ENCODE assay signal across 12 cellular contexts in the genomic region with DNA sequence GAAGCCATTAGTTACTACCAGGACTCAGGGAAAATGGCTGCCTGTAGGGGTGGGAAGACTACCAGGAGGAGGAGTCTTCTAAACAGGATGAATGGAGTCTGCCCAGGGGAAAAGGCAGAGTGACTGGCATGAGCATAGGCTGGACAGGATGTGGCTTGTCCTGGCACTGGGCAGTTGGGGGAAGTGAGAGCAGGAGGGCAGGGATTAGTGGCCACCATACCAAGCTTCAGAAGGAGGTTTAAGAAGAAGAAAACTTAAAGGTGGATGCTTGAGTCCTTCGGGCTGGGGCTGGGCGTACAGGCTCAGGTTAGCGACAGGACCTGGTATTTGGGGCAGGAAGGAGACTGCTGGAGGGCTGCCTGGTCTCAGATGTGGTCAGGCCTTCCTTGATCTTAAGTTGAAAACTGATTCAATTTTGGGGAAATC. TPM values are rescaled to one million over a fixed set of nuclear protein-coding genes. Genes with fewer than 3 reads are reported as not detected.
DNase-seq lines count a peak whose midpoint lies in the region; ATAC-seq and TF ChIP-seq lines count a peak whose summit lies in the region.
"Had no signal": no experiment of that assay in that cellular context is flagged by ENCODE, and none has a peak within 500 bp of the region (broad histone marks: within the 10 kb centered on the region; RNA-seq: fewer than 3 reads in every experiment).

No MANE protein-coding gene starts in this region.

- H3K36me3 Mint-ChIP-seq in T-helper 17 cell (ENCODE audit: low read depth): no peaks in the 10 kb centered on the region

- H3K27ac ChIP-seq in left ventricle myocardium inferior (replicated peaks): peak overlapping the region; percentile 33
- H3K27ac ChIP-seq in aorta (ENCODE audit: low read depth in 1 of 2, low read length in 2 of 2): no peak overlapping the region
- no peak overlapping the region for H3K27ac ChIP-seq in lower lobe of right lung
- no peak overlapping the region for H3K27ac ChIP-seq in gastrocnemius medialis

- H3K36me3 ChIP-seq in left ventricle myocardium inferior: no peaks in the 10 kb centered on the region
- H3K36me3 ChIP-seq in aorta (ENCODE audit: control insufficient read depth in 1 of 2, insufficient read depth in 2 of 2, low read length in 1 of 2): no peaks in the 10 kb centered on the region
- no peaks in the 10 kb centered on the region for H3K36me3 ChIP-seq in lower lobe of right lung
- H3K36me3 ChIP-seq in gastrocnemius medialis: no peaks in the 10 kb centered on the region

- in situ Hi-C loops in gastrocnemius medialis (cut with MboI; ENCODE audit: low sequenced_read_pairs in 4 of 4): loop anchor here in 1 of 4 donors (10.0 kb wide), 1 partner anchor 176 kb away; a partner anchor contains a TSS

- 95 to 98% methylated on average over 3 of the region's 3 CpGs for WGBS in aorta, 2 donors

- H3K27ac Mint-ChIP-seq in T-helper 17 cell: peak overlapping the region; percentile 89

- H3K27me3 Mint-ChIP-seq in T-helper 17 cell: no peaks in the 10 kb centered on the region

- H3K27me3 ChIP-seq in left ventricle myocardium inferior (ENCODE audit: low read depth): no peaks in the 10 kb centered on the region
- H3K27me3 ChIP-seq in aorta (ENCODE audit: control insufficient read depth in 1 of 2, insufficient read depth in 2 of 2, low read length in 1 of 2): no peaks in the 10 kb centered on the region
- no peaks in the 10 kb centered on the region for H3K27me3 ChIP-seq in lower lobe of right lung (ENCODE audit: low read depth)
- H3K27me3 ChIP-seq in gastrocnemius medialis: no peaks in the 10 kb centered on the region

- ATAC-seq in left ventricle myocardium superior (no peak), T-helper 17 cell (peak; percentile 20), aorta (ENCODE audit: low FRiP score) (no peak), lower lobe of right lung (no peak), gastrocnemius medialis (no peak)

- no peak for TF ChIP-seq POLR2A in gastrocnemius medialis (IDR thresholded peaks at IDR 0.05)

- H3K4me1 ChIP-seq in left ventricle myocardium inferior (peaks cover 8% of the 10 kb centered on the region), aorta (ENCODE audit: control insufficient read depth in 1 of 2, insufficient read depth in 2 of 2, low read length in 2 of 2) (no peaks in the 10 kb centered on the region), lower lobe of right lung (peaks cover 10% of the 10 kb centered on the region), gastrocnemius medialis (no peaks in the 10 kb centered on the region)

- H3K4me3 ChIP-seq in left ventricle myocardium inferior (no peak overlapping the region), fibroblast of mammary gland (ENCODE audit: control insufficient read depth, low read depth, low read length) (no peak overlapping the region), aorta (ENCODE audit: low read length in 2 of 2) (no peak overlapping the region), lower lobe of right lung (no peak overlapping the region), gastrocnemius medialis (no peak overlapping the region)
- H3K4me3 ChIP-seq: lung, skin epidermis had no signal

- peak overlapping the region; percentile 82 for H3K4me3 Mint-ChIP-seq in T-helper 17 cell

- no peak for TF ChIP-seq CTCF in left ventricle myocardium inferior (IDR thresholded peaks at IDR 0.05; ENCODE audit: borderline replicate concordance)
- no peak for TF ChIP-seq CTCF in fibroblast of mammary gland (conservative IDR thresholded peaks at IDR 0.05; ENCODE audit: control insufficient read depth, insufficient read depth, low read depth, low read length)
- no peak for TF ChIP-seq CTCF in lower lobe of right lung (IDR thresholded peaks at IDR 0.05)
- TF ChIP-seq CTCF in gastrocnemius medialis (IDR thresholded peaks at IDR 0.05 in 4 of 5, conservative IDR thresholded peaks at IDR 0.05 in 1 of 5): no peak

- H3K4me1 Mint-ChIP-seq in T-helper 17 cell: peaks cover 38% of the 10 kb centered on the region

- H3K9me3 ChIP-seq in left ventricle myocardium inferior (replicated peaks) (no peaks in the 10 kb centered on the region), T-helper 17 cell (ENCODE audit: control insufficient read depth, low read length, poor library complexity, severe bottlenecking) (no peaks in the 10 kb centered on the region), aorta (ENCODE audit: control insufficient read depth, low read length) (no peaks in the 10 kb centered on the region), lower lobe of right lung (no peaks in the 10 kb centered on the region), gastrocnemius medialis (no peaks in the 10 kb centered on the region)

- intact Hi-C loops in left ventricle myocardium inferior (cut with micrococcal nuclease): no loop called here
- intact Hi-C loops in left ventricle myocardium superior (cut with micrococcal nuclease): no loop called here
- intact Hi-C loops in aorta (cut with DNase I): no loop called here
- intact Hi-C loops in lower lobe of right lung (cut with DNase I): no loop called here
- intact Hi-C loops in gastrocnemius medialis (cut with DNase I; ENCODE audit: low total_unique reads): no loop called here

- DNase-seq in left ventricle myocardium inferior (no peak), left ventricle myocardium superior (no peak), T-helper 17 cell (peak in 1 of 3 donors; percentile 29), fibroblast of mammary gland (ENCODE audit: low read depth) (peak; percentile 26), aorta (peak; percentile 49 to 58), GDM1 (lab: John Stamatoyannopoulos, UW) (no peak), lower lobe of right lung (no peak), gastrocnemius medialis (no peak)
- DNase-seq: activated CD8-positive, alpha-beta memory T cell treated with anti-CD3 and anti-CD28 coated beads, Interleukin-2, amount 50 U/mL, for 4 hours; NCI-H524 treated with DMSO at 0.1 percent for 48 hours had no signal

RNA-seq across cellular contexts. Expression of a gene that starts 5.0 kb away (rescaled TPM):
- total RNA-seq in left ventricle myocardium inferior: 40.8 TPM
- 38.5 TPM for total RNA-seq in left ventricle myocardium superior
- 100 to 1,000 TPM; 103 TPM for total RNA-seq in T-helper 17 cell
- total RNA-seq in aorta: 10 to 100 TPM; 63.7 to 96.9 TPM
- polyA plus RNA-seq in aorta: 1 to 10 TPM; 6.8 to 6.9 TPM
- 75.5 TPM for total RNA-seq in lower lobe of right lung
- total RNA-seq in gastrocnemius medialis: 10 to 100 TPM; 25.4 to 32.7 (median 29.0) TPM

RNA-seq across cellular contexts. Expression of a gene that starts 41.8 kb away (rescaled TPM):
- total RNA-seq in left ventricle myocardium inferior: 0.93 TPM
- 1.4 TPM for total RNA-seq in left ventricle myocardium superior
- total RNA-seq in T-helper 17 cell: 1 to 10 TPM; 1.4 to 3.8 TPM
- total RNA-seq in aorta: under 1 TPM; 0.23 to 0.57 TPM
- polyA plus RNA-seq in aorta: under 1 TPM; 0.18 to 0.50 TPM
- total RNA-seq in lower lobe of right lung: 59.7 TPM
- 1 to 10 TPM in 3 of 4 donors, under 1 TPM in 1; 0.56 to 5.0 (median 2.5) TPM for total RNA-seq in gastrocnemius medialis

Comparison
In these comparisons a context has a peak if more than half of its experiments do, and no peak if none do; other contexts are left out.
1. DNase-seq: peak in fibroblast of mammary gland (single experiment) and aorta (2 of 2); none in left ventricle myocardium inferior (single experiment), left ventricle myocardium superior (single experiment), GDM1 (single experiment), lower lobe of right lung (single experiment) and gastrocnemius medialis (0 of 2).
2. RNA of a gene that starts 41.8 kb away (total RNA-seq): 59.7 TPM in lower lobe of right lung (single experiment); 1.4 to 3.8 TPM in T-helper 17 cell, 0.56 to 5.0 TPM in gastrocnemius medialis, 1.4 TPM in left ventricle myocardium superior (single experiment), 0.93 TPM in left ventricle myocardium inferior (single experiment) and 0.23 to 0.57 TPM in aorta; every median in the first group is over 10 times any median in the second.